ENCODE assay signal across 2 cellular contexts in genomic region chr3:130120291-130120690, GRCh38.
TF ChIP-seq lines count a peak whose summit lies in the region.

No MANE protein-coding gene starts in this region.

TF ChIP-seq in K562, 482 proteins besides CTCF, POLR2A, EP300 and RAD21:
- TF ChIP-seq RBM25 (IDR thresholded peaks at IDR 0.05; ENCODE audit: low read depth, low read length, severe bottlenecking) (peak; percentile 90), SMARCA5 (IDR thresholded peaks at IDR 0.05) (peak; percentile 85), TRIM24 (IDR thresholded peaks at IDR 0.05) (peak in 1 of 2 experiments; percentile 47; a peak in 2 of 4 replicates), KDM1A (IDR thresholded peaks at IDR 0.05) (peak; percentile 43 to 75; a peak in 3 of 4 replicates), BCOR (IDR thresholded peaks at IDR 0.05) (peak; percentile 93), ADNP (tag; IDR thresholded peaks at IDR 0.05) (peak; percentile 87), RCOR1 (IDR thresholded peaks at IDR 0.05; ENCODE audit: borderline replicate concordance in 1 of 2, low read depth in 2 of 2, low read length in 2 of 2) (0 out of 4 replicates have a peak, but pooled peaks of 1 of the 2 experiments have one; percentile 55), ATF7 (IDR thresholded peaks at IDR 0.05) (peak; percentile 25; the same call in 1 of the 2 replicates), HDAC2 (IDR thresholded peaks at IDR 0.05) (peak; percentile 89)

TF ChIP-seq in HepG2, 621 proteins besides CTCF, POLR2A, EP300 and RAD21:
- peak; percentile 71 for TF ChIP-seq ZNF629 (CRISPR knock-in tag; conservative IDR thresholded peaks at IDR 0.05)
